In genomic region chr4:111991797-111992196, GRCh38 we compare ENCODE assay signal across 10 cellular contexts.
A peak's percentile ranks its signal among the peaks of the same experiment; 100 is the strongest.
DNase-seq lines count a peak whose midpoint lies in the region; ATAC-seq, FAIRE-seq and TF ChIP-seq lines count a peak whose summit lies in the region.
"Had no signal": no experiment of that assay in that cellular context is flagged by ENCODE, and none has a peak within 500 bp of the region (broad histone marks: within the 10 kb centered on the region; RNA-seq: fewer than 3 reads in every experiment).

No MANE protein-coding gene starts in this region.

- H3K9me1 ChIP-seq in K562 (ENCODE audit: control insufficient read depth, insufficient read depth, low read length) = no peaks in the 10 kb centered on the region

- POLR2A ChIA-PET in K562 (lab: Yijun Ruan, JAX) = no interaction called here
- POLR2A ChIA-PET in naive thymus-derived CD4-positive, alpha-beta T cell (lab: Charles Lee) = no interaction called here

- peak; percentile 40 for DNase-seq in GM04504 (ENCODE audit: low read depth)
- no peak for DNase-seq in K562 (ENCODE audit: extremely low read depth in 1 of 4, low spot score in 3 of 4)
- no peak for DNase-seq in naive thymus-derived CD4-positive, alpha-beta T cell
- DNase-seq in tibial artery = no peak
- no peak for DNase-seq in NCI-H2227 treated with DMSO at 0.1 percent for 48 hours (lab: John Stamatoyannopoulos, UW)
- no peak for DNase-seq in activated T-helper 1 cell treated with anti-CD3 and anti-CD28 coated beads, Interleukin-12 subunit alpha, Interleukin-12 subunit beta, Interleukin-2, Interleukin-4 antibody, amounts not matched to agents 30 ng/mL and 10 ng/mL and 1 ng/mL, durations not matched to agents 14 hours and 24 hours and 36 hours (ENCODE audit: low spot score)
- DNase-seq in activated CD4-positive, alpha-beta T cell treated with anti-CD3 and anti-CD28 coated beads for 48 hours = no peak
- DNase-seq: activated T-cell treated with anti-CD3 and anti-CD28 coated beads, Interleukin-2, amount 50 U/mL, for 4 hours had no signal

- H3K79me2 ChIP-seq in K562 (ENCODE audit: control insufficient read depth, insufficient read depth, low read length) = no peaks in the 10 kb centered on the region

- peaks cover 0 to 3% (median 0%) of the 10 kb centered on the region in 11 donors for H3K9me3 Mint-ChIP-seq in naive thymus-derived CD4-positive, alpha-beta T cell
- H3K9me3 Mint-ChIP-seq in activated T-helper 1 cell treated with anti-CD3 and anti-CD28 coated beads, Interleukin-12 subunit alpha, Interleukin-12 subunit beta, Interleukin-2, Interleukin-4 antibody, amounts not matched to agents 30 ng/mL and 10 ng/mL and 1 ng/mL, durations not matched to agents 14 hours and 24 hours and 36 hours = no peaks in the 10 kb centered on the region
- H3K9me3 Mint-ChIP-seq: activated T-cell treated with anti-CD3 and anti-CD28 coated beads, Interleukin-2, amount 50 U/mL, for 4 hours had no signal

- CTCF ChIA-PET in K562 (lab: Yijun Ruan, JAX; ENCODE audit: low intra/inter-chr PET ratio) = no interaction called here
- CTCF ChIA-PET in naive thymus-derived CD4-positive, alpha-beta T cell (lab: Charles Lee) = no interaction called here

- H3K36me3 ChIP-seq in K562 (ENCODE audit: control insufficient read depth, insufficient read depth, low read length) (no peaks in the 10 kb centered on the region), tibial artery (no peaks in the 10 kb centered on the region)
- no peaks in the 10 kb centered on the region for H3K36me3 ChIP-seq in naive thymus-derived CD4-positive, alpha-beta T cell (ENCODE audit: control insufficient read depth in 2 of 3, insufficient read depth in 3 of 3, low read length in 3 of 3)
- H3K36me3 ChIP-seq: thoracic aorta had no signal

- no peak for FAIRE-seq in K562 (lab: Jason Lieb, UNC)

- in situ Hi-C loops in K562 (cut with MboI) = no loop called here

- no peak overlapping the region for H3K27ac Mint-ChIP-seq in naive thymus-derived CD4-positive, alpha-beta T cell
- no peak overlapping the region for H3K27ac Mint-ChIP-seq in activated T-helper 1 cell treated with anti-CD3 and anti-CD28 coated beads, Interleukin-12 subunit alpha, Interleukin-12 subunit beta, Interleukin-2, Interleukin-4 antibody, amounts not matched to agents 30 ng/mL and 10 ng/mL and 1 ng/mL, durations not matched to agents 14 hours and 24 hours and 36 hours

- no peak overlapping the region for H3K4me3 Mint-ChIP-seq in naive thymus-derived CD4-positive, alpha-beta T cell
- H3K4me3 Mint-ChIP-seq in activated T-helper 1 cell treated with anti-CD3 and anti-CD28 coated beads, Interleukin-12 subunit alpha, Interleukin-12 subunit beta, Interleukin-2, Interleukin-4 antibody, amounts not matched to agents 30 ng/mL and 10 ng/mL and 1 ng/mL, durations not matched to agents 14 hours and 24 hours and 36 hours = no peak overlapping the region
- H3K4me3 Mint-ChIP-seq: activated T-cell treated with anti-CD3 and anti-CD28 coated beads, Interleukin-2, amount 50 U/mL, for 4 hours had no signal

- H3K4me1 ChIP-seq in K562 (replicated peaks in 1 of 2; ENCODE audit: control insufficient read depth in 2 of 2, insufficient read depth in 2 of 2, low read length in 2 of 2) = no peaks in the 10 kb centered on the region
- H3K4me1 ChIP-seq in naive thymus-derived CD4-positive, alpha-beta T cell (ENCODE audit: control insufficient read depth in 2 of 2, insufficient read depth in 2 of 2, low read length in 2 of 2) = no peaks in the 10 kb centered on the region
- H3K4me1 ChIP-seq in tibial artery = no peaks in the 10 kb centered on the region

- H3K27me3 Mint-ChIP-seq in naive thymus-derived CD4-positive, alpha-beta T cell = peaks cover 6 to 35% (median 29%) of the 10 kb centered on the region in 5 donors
- peaks cover 5% of the 10 kb centered on the region for H3K27me3 Mint-ChIP-seq in activated T-helper 1 cell treated with anti-CD3 and anti-CD28 coated beads, Interleukin-12 subunit alpha, Interleukin-12 subunit beta, Interleukin-2, Interleukin-4 antibody, amounts not matched to agents 30 ng/mL and 10 ng/mL and 1 ng/mL, durations not matched to agents 14 hours and 24 hours and 36 hours (ENCODE audit: insufficient read depth)

- no peak overlapping the region for H3K4me2 ChIP-seq in K562 (ENCODE audit: insufficient read depth, low read length)

- H3K27me3 ChIP-seq in K562 (ENCODE audit: control insufficient read depth in 2 of 2, insufficient read depth in 2 of 2, low read length in 2 of 2) (no peaks in the 10 kb centered on the region), tibial artery (no peaks in the 10 kb centered on the region)
- H3K27me3 ChIP-seq in naive thymus-derived CD4-positive, alpha-beta T cell (ENCODE audit: control insufficient read depth in 2 of 2, insufficient read depth in 2 of 2, low read length in 2 of 2) = no peaks in the 10 kb centered on the region

- H3K4me3 ChIP-seq in K562 = no peak overlapping the region
- no peak overlapping the region for H3K4me3 ChIP-seq in naive thymus-derived CD4-positive, alpha-beta T cell (ENCODE audit: low read length)
- H3K4me3 ChIP-seq in tibial artery = no peak overlapping the region
- H3K4me3 ChIP-seq: thoracic aorta had no signal

- no peak for TF ChIP-seq RAD21 in K562 (CRISPR knock-in tag; conservative IDR thresholded peaks at IDR 0.05 in 1 of 2, IDR thresholded peaks at IDR 0.05 in 1 of 2)

- no peak overlapping the region for H2AFZ ChIP-seq in K562 (ENCODE audit: low read depth, low read length)

- H3K9ac ChIP-seq in K562 (ENCODE audit: insufficient read depth in 1 of 2, low read depth in 2 of 2, low read length in 2 of 2) = no peak overlapping the region

- 7% methylated on average over 3 of the region's 3 CpGs for WGBS in K562 (ENCODE audit: insufficient coverage, low coverage, missing lambda C conversion rate)

- no peak overlapping the region for H3K27ac ChIP-seq in K562 (ENCODE audit: extremely low read depth, low read depth, low read length)
- no peak overlapping the region for H3K27ac ChIP-seq in naive thymus-derived CD4-positive, alpha-beta T cell (ENCODE audit: low read depth, low read length)
- H3K27ac ChIP-seq in tibial artery = no peak overlapping the region
- H3K27ac ChIP-seq: thoracic aorta had no signal

- no peak for TF ChIP-seq EP300 in K562 (IDR thresholded peaks at IDR 0.05; ENCODE audit: low read length)

- H3K9me3 ChIP-seq in K562 (replicated peaks; ENCODE audit: control insufficient read depth, insufficient read depth, low read depth, low read length) = no peaks in the 10 kb centered on the region
- no peaks in the 10 kb centered on the region for H3K9me3 ChIP-seq in naive thymus-derived CD4-positive, alpha-beta T cell (ENCODE audit: control insufficient read depth in 2 of 3, low read length in 3 of 3)
- no peaks in the 10 kb centered on the region for H3K9me3 ChIP-seq in tibial artery
- H3K9me3 ChIP-seq: thoracic aorta had no signal

- TF ChIP-seq POLR2A in K562 (conservative IDR thresholded peaks at IDR 0.05) = no peak

- BruUV-seq in K562 (replicated peaks; lab: Mats Ljungman, UMichigan) = no TSS peak

- H3K36me3 Mint-ChIP-seq in naive thymus-derived CD4-positive, alpha-beta T cell = no peaks in the 10 kb centered on the region
- no peaks in the 10 kb centered on the region for H3K36me3 Mint-ChIP-seq in activated T-helper 1 cell treated with anti-CD3 and anti-CD28 coated beads, Interleukin-12 subunit alpha, Interleukin-12 subunit beta, Interleukin-2, Interleukin-4 antibody, amounts not matched to agents 30 ng/mL and 10 ng/mL and 1 ng/mL, durations not matched to agents 14 hours and 24 hours and 36 hours (ENCODE audit: low read depth)

- ATAC-seq in HG03342 (IDR thresholded peaks at IDR 0.05; ENCODE audit: unreplicated experiment) = peak; percentile 33
- ATAC-seq in K562 = no peak
- ATAC-seq in naive thymus-derived CD4-positive, alpha-beta T cell = peak; percentile 61
- ATAC-seq: activated T-cell treated with anti-CD3 and anti-CD28 coated beads, Interleukin-2, amount 50 U/mL, for 4 hours had no signal

- H3K4me1 Mint-ChIP-seq in naive thymus-derived CD4-positive, alpha-beta T cell = no peaks in the 10 kb centered on the region
- H3K4me1 Mint-ChIP-seq in activated T-helper 1 cell treated with anti-CD3 and anti-CD28 coated beads, Interleukin-12 subunit alpha, Interleukin-12 subunit beta, Interleukin-2, Interleukin-4 antibody, amounts not matched to agents 30 ng/mL and 10 ng/mL and 1 ng/mL, durations not matched to agents 14 hours and 24 hours and 36 hours (ENCODE audit: low read depth) = no peaks in the 10 kb centered on the region

- intact Hi-C loops in K562 (cut with micrococcal nuclease) (no loop called here), tibial artery (cut with DNase I; ENCODE audit: low total_unique reads) (no loop called here)
- intact Hi-C loops in naive thymus-derived CD4-positive, alpha-beta T cell (cut with micrococcal nuclease) = no loop called here
- intact Hi-C loops in activated T-helper 1 cell treated with anti-CD3 and anti-CD28 coated beads, Interleukin-12 subunit alpha, Interleukin-12 subunit beta, Interleukin-2, Interleukin-4 antibody, amounts not matched to agents 30 ng/mL and 10 ng/mL and 1 ng/mL, durations not matched to agents 14 hours and 24 hours and 36 hours (cut with micrococcal nuclease) = no loop called here

- no peak for TF ChIP-seq CTCF in K562 (IDR thresholded peaks at IDR 0.05 in 2 of 3, conservative IDR thresholded peaks at IDR 0.05 in 1 of 3; ENCODE audit: insufficient read depth in 2 of 3, low read depth in 1 of 3, low read length in 3 of 3)
- TF ChIP-seq CTCF in tibial artery (IDR thresholded peaks at IDR 0.05) = no peak

- H4K20me1 ChIP-seq in K562 (replicated peaks; ENCODE audit: control insufficient read depth, insufficient read depth, low read length) = no peaks in the 10 kb centered on the region

TF ChIP-seq in K562, 482 proteins besides CTCF, POLR2A, EP300 and RAD21 (continues in another document):
- no peak for TF ChIP-seq ZNF707 (CRISPR knock-in tag; conservative IDR thresholded peaks at IDR 0.05)
- TF ChIP-seq FOSL1 (tag; conservative IDR thresholded peaks at IDR 0.05) = peak; percentile 55
- TF ChIP-seq NR2C2 (CRISPR knock-in tag; IDR thresholded peaks at IDR 0.05) = no peak
- TF ChIP-seq NR2C2 (tag; IDR thresholded peaks at IDR 0.05) = peak; percentile 29; the same call in 1 of the 2 replicates
- TF ChIP-seq ATF3 (IDR thresholded peaks at IDR 0.05) = peak; percentile 33
- no peak for TF ChIP-seq ATF3 (CRISPR knock-in tag; conservative IDR thresholded peaks at IDR 0.05)
